ENCODE assay signal across 2 cellular contexts in the genomic region with DNA sequence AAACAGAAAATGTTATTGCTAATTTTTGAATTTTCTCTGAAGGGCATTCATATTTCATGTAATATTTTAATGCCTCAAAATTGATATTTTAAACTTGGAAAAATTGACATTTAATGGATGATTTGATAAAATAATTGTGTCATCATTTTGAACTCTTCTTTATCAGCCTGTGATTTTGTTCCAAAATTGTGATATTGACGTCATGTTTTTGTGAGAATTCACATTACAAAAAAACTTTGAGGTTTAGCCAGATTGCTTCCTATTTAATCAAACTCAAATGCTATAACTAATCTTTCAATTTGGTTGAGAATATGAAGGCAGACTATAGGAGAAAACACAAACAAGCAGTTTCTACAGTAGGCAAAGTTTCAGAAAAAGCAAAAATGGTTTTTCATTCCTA.
TF ChIP-seq lines count a peak whose summit lies in the region.

No MANE protein-coding gene starts in this region.

TF ChIP-seq in HepG2, 621 proteins besides CTCF, POLR2A, EP300 and RAD21 (continued from another document):
- TF ChIP-seq ZFP37 (CRISPR knock-in tag; IDR thresholded peaks at IDR 0.05; ENCODE audit: borderline replicate concordance): no peak
- TF ChIP-seq SP4 (CRISPR knock-in tag; IDR thresholded peaks at IDR 0.05): no peak
- TF ChIP-seq, protein P1, sequence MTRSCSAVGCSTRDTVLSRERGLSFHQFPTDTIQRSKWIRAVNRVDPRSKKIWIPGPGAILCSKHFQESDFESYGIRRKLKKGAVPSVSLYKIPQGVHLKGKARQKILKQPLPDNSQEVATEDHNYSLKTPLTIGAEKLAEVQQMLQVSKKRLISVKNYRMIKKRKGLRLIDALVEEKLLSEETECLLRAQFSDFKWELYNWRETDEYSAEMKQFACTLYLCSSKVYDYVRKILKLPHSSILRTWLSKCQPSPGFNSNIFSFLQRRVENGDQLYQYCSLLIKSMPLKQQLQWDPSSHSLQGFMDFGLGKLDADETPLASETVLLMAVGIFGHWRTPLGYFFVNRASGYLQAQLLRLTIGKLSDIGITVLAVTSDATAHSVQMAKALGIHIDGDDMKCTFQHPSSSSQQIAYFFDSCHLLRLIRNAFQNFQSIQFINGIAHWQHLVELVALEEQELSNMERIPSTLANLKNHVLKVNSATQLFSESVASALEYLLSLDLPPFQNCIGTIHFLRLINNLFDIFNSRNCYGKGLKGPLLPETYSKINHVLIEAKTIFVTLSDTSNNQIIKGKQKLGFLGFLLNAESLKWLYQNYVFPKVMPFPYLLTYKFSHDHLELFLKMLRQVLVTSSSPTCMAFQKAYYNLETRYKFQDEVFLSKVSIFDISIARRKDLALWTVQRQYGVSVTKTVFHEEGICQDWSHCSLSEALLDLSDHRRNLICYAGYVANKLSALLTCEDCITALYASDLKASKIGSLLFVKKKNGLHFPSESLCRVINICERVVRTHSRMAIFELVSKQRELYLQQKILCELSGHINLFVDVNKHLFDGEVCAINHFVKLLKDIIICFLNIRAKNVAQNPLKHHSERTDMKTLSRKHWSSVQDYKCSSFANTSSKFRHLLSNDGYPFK (CRISPR knock-in tag; IDR thresholded peaks at IDR 0.05; ENCODE audit: borderline replicate concordance): no peak
- TF ChIP-seq ERF (CRISPR knock-in tag; IDR thresholded peaks at IDR 0.05): no peak
- peak; percentile 76 for TF ChIP-seq ATF7 (IDR thresholded peaks at IDR 0.05)
- no peak for TF ChIP-seq ATF7 (CRISPR knock-in tag; IDR thresholded peaks at IDR 0.05)
- no peak for TF ChIP-seq ZNF10 (CRISPR knock-in tag; IDR thresholded peaks at IDR 0.05; ENCODE audit: borderline replicate concordance, low read depth)

TF ChIP-seq in HEK293, 187 proteins besides CTCF, POLR2A, EP300 and RAD21 (continued from another document):
- TF ChIP-seq, protein P2, sequence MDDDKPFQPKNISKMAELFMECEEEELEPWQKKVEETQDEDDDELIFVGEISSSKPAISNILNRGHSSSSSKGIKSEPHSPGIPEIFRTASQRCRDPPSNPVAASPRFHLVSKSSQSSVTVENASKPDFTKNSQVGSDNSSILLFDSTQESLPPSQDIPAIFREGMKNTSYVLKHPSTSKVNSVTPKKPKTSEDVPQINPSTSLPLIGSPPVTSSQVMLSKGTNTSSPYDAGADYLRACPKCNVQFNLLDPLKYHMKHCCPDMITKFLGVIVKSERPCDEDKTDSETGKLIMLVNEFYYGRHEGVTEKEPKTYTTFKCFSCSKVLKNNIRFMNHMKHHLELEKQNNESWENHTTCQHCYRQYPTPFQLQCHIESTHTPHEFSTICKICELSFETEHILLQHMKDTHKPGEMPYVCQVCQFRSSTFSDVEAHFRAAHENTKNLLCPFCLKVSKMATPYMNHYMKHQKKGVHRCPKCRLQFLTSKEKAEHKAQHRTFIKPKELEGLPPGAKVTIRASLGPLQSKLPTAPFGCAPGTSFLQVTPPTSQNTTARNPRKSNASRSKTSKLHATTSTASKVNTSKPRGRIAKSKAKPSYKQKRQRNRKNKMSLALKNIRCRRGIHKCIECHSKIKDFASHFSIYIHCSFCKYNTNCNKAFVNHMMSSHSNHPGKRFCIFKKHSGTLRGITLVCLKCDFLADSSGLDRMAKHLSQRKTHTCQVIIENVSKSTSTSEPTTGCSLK (tag by site-specific recombination; IDR thresholded peaks at IDR 0.05): no peak
- TF ChIP-seq KLF16 (tag by site-specific recombination; IDR thresholded peaks at IDR 0.05) (no peak), ZNF514 (tag by site-specific recombination; IDR thresholded peaks at IDR 0.05) (no peak), GLI2 (tag by site-specific recombination; IDR thresholded peaks at IDR 0.05; ENCODE audit: borderline replicate concordance, low read depth) (no peak)
- TF ChIP-seq, protein P3, sequence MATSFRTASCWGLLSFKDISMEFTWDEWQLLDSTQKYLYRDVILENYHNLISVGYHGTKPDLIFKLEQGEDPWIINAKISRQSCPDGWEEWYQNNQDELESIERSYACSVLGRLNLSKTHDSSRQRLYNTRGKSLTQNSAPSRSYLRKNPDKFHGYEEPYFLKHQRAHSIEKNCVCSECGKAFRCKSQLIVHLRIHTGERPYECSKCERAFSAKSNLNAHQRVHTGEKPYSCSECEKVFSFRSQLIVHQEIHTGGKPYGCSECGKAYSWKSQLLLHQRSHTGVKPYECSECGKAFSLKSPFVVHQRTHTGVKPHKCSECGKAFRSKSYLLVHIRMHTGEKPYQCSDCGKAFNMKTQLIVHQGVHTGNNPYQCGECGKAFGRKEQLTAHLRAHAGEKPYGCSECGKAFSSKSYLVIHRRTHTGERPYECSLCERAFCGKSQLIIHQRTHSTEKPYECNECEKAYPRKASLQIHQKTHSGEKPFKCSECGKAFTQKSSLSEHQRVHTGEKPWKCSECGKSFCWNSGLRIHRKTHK (tag by site-specific recombination; IDR thresholded peaks at IDR 0.05): no peak
TF ChIP-seq in HEK293: peak in this region for 1.
